Comparison of ENCODE assay signal across 12 cellular contexts in genomic region chr5:90803376-90803775, GRCh38.
A peak's percentile ranks its signal among the peaks of the same experiment; 100 is the strongest.
DNase-seq lines count a peak whose midpoint lies in the region; ATAC-seq and TF ChIP-seq lines count a peak whose summit lies in the region.
"Had no signal": no experiment of that assay in that cellular context is flagged by ENCODE, and none has a peak within 500 bp of the region (broad histone marks: within the 10 kb centered on the region; RNA-seq: fewer than 3 reads in every experiment).

No MANE protein-coding gene starts in this region.

- H3F3A ChIP-seq in smooth muscle cell (ENCODE audit: low read depth), result no peaks in the 10 kb centered on the region

- 89% methylated on average over 4 of the region's 4 CpGs for WGBS in smooth muscle cell (ENCODE audit: low lambda C conversion rate)

- ATAC-seq in HG03159 (IDR thresholded peaks at IDR 0.05; ENCODE audit: unreplicated experiment), result no peak

- H3K4me1 ChIP-seq in smooth muscle cell (ENCODE audit: low read depth), result no peaks in the 10 kb centered on the region
- H3K4me1 ChIP-seq: BLaER1 treated with 17β-estradiol and CSF1 and Interleukin-3, amounts not matched to agents 10 nM and 100 nM had no signal

- no peaks in the 10 kb centered on the region for H3K27me3 ChIP-seq in brain microvascular endothelial cell (replicated peaks)
- no peaks in the 10 kb centered on the region for H3K27me3 ChIP-seq in smooth muscle cell (ENCODE audit: low read depth)
- H3K27me3 ChIP-seq: BLaER1 treated with 17β-estradiol and CSF1 and Interleukin-3, amounts not matched to agents 10 nM and 100 nM had no signal

- H3K79me2 ChIP-seq in smooth muscle cell (ENCODE audit: low read depth), result no peaks in the 10 kb centered on the region

- TF ChIP-seq CTCF in LNCaP clone FGC (IDR thresholded peaks at IDR 0.05; ENCODE audit: control insufficient read depth, extremely low read depth, insufficient read depth) (peak; percentile 32; the same call in 1 of the 2 replicates), brain microvascular endothelial cell (IDR thresholded peaks at IDR 0.05; ENCODE audit: low read depth, low read length, missing control alignments) (peak; percentile 21), smooth muscle cell (IDR thresholded peaks at IDR 0.05; ENCODE audit: borderline replicate concordance, insufficient read depth, poor library complexity, severe bottlenecking) (peak; percentile 20), GM10266 (IDR thresholded peaks at IDR 0.05; ENCODE audit: control insufficient read depth, insufficient read depth, low read depth, missing control alignments) (no peak)

- no peak overlapping the region for H3K9ac ChIP-seq in smooth muscle cell (ENCODE audit: low read depth)
- H3K9ac ChIP-seq: BLaER1 treated with 17β-estradiol and CSF1 and Interleukin-3, amounts not matched to agents 10 nM and 100 nM had no signal

- H4K20me1 ChIP-seq in smooth muscle cell (ENCODE audit: low read depth), result no peaks in the 10 kb centered on the region
- H4K20me1 ChIP-seq: BLaER1 treated with 17β-estradiol and CSF1 and Interleukin-3, amounts not matched to agents 10 nM and 100 nM had no signal

- H3K9me3 ChIP-seq in smooth muscle cell (replicated peaks; ENCODE audit: low read depth), result no peaks in the 10 kb centered on the region

- no peak overlapping the region for H3K4me3 ChIP-seq in LNCaP clone FGC (ENCODE audit: low read depth, low read length)
- no peak overlapping the region for H3K4me3 ChIP-seq in brain microvascular endothelial cell (ENCODE audit: low read depth, low read length)
- H3K4me3 ChIP-seq in smooth muscle cell, result no peak overlapping the region
- H3K4me3 ChIP-seq: BLaER1 treated with 17β-estradiol and CSF1 and Interleukin-3, amounts not matched to agents 10 nM and 100 nM; PC-9 had no signal

- peak; percentile 14 for DNase-seq in DMS53 (lab: John Stamatoyannopoulos, UW)
- no peak for DNase-seq in DMS53 treated with DMSO at 0.1 percent for 48 hours (lab: John Stamatoyannopoulos, UW; ENCODE audit: unreplicated experiment)
- DNase-seq in LNCaP clone FGC (ENCODE audit: low read depth), result no peak
- no peak for DNase-seq in brain microvascular endothelial cell
- no peak for DNase-seq in smooth muscle cell (lab: John Stamatoyannopoulos, UW; ENCODE audit: unreplicated experiment)
- no peak for DNase-seq in SW480 (ENCODE audit: low spot score)
- DNase-seq in GM10266 (ENCODE audit: extremely low spot score), result no peak
- DNase-seq: T-helper 1 cell had no signal

- H3K27ac ChIP-seq in brain microvascular endothelial cell, result no peak overlapping the region
- H3K27ac ChIP-seq in smooth muscle cell (ENCODE audit: low read depth), result no peak overlapping the region
- H3K27ac ChIP-seq: 22Rv1; BLaER1 treated with 17β-estradiol and CSF1 and Interleukin-3, amounts not matched to agents 10 nM and 100 nM; PC-9 had no signal

- in situ Hi-C loops in brain microvascular endothelial cell (cut with HindIII; ENCODE audit: low pct_ligation_motif_present, low sequenced_read_pairs), result no loop called here

- H3K4me2 ChIP-seq in smooth muscle cell, result no peak overlapping the region
- H3K4me2 ChIP-seq: BLaER1 treated with 17β-estradiol and CSF1 and Interleukin-3, amounts not matched to agents 10 nM and 100 nM; PC-9 had no signal

- H3K36me3 ChIP-seq in brain microvascular endothelial cell (replicated peaks) (no peaks in the 10 kb centered on the region), smooth muscle cell (ENCODE audit: low read depth) (no peaks in the 10 kb centered on the region)
- H3K36me3 ChIP-seq: BLaER1 treated with 17β-estradiol and CSF1 and Interleukin-3, amounts not matched to agents 10 nM and 100 nM had no signal

- no peak overlapping the region for H2AFZ ChIP-seq in smooth muscle cell (ENCODE audit: low read depth)
- H2AFZ ChIP-seq: PC-9 had no signal
